ENCODE assay signal across 21 cellular contexts in genomic region chr22:30697975-30698374, GRCh38.
"Had no signal": no experiment of that assay in that cellular context is flagged by ENCODE, and none has a peak within 500 bp of the region (broad histone marks: within the 10 kb centered on the region; RNA-seq: fewer than 3 reads in every experiment).

No MANE protein-coding gene starts in this region.

- H3K79me2 ChIP-seq: hepatocyte had no signal

- H3K9me3 ChIP-seq: colonic mucosa, suprapubic skin, tibial artery, upper lobe of left lung had no signal

- H3K4me3 ChIP-seq: colonic mucosa, hepatocyte, smooth muscle cell, suprapubic skin, tibial artery, upper lobe of left lung had no signal

- H3K27ac ChIP-seq: colonic mucosa, foreskin keratinocyte, hepatocyte, suprapubic skin, tibial artery, upper lobe of left lung had no signal

- ATAC-seq: foreskin keratinocyte; naive thymus-derived CD8-positive, alpha-beta T cell; right cardiac atrium; stimulated activated effector memory CD8-positive, alpha-beta T cell treated with anti-CD3 and anti-CD28 coated beads, Interleukin-12 subunit alpha, Interleukin-12 subunit beta, amount 100 ng/mL, for 72 hours; stimulated activated naive CD8-positive, alpha-beta T cell treated with anti-CD3 and anti-CD28 coated beads, Interleukin-15, Interleukin-2, amounts not matched to agents 100 U/mL and 50 U/mL, for 24 hours had no signal

- FAIRE-seq: endothelial cell of umbilical vein, islet of Langerhans had no signal

- H3K4me1 ChIP-seq: colonic mucosa, foreskin keratinocyte had no signal

- H2AFZ ChIP-seq: hepatocyte had no signal

- H3K36me3 ChIP-seq: colonic mucosa, suprapubic skin, tibial artery, upper lobe of left lung had no signal

- H3K27me3 ChIP-seq: colonic mucosa, suprapubic skin, upper lobe of left lung had no signal

- DNase-seq: caudate nucleus; colonic mucosa; dermis blood vessel endothelial cell; effector CD4-positive, alpha-beta T cell; endodermal cell; foreskin keratinocyte; kidney glomerular epithelial cell; mesendoderm; naive thymus-derived CD8-positive, alpha-beta T cell; right cardiac atrium; stimulated activated CD4-positive, alpha-beta T cell treated with anti-CD3 and anti-CD28 coated beads, Interleukin-4, amount 100 ng/mL, for 1 hour; stimulated activated CD8-positive, alpha-beta memory T cell treated with anti-CD3 and anti-CD28 coated beads, Interleukin-4, amount 100 ng/mL, for 48 hours; stimulated activated naive CD8-positive, alpha-beta T cell treated with anti-CD3 and anti-CD28 coated beads, Interleukin-15, Interleukin-2, amounts not matched to agents 100 U/mL and 50 U/mL, for 24 hours; tibial artery; upper lobe of left lung had no signal

- H3K4me2 ChIP-seq: hepatocyte, smooth muscle cell had no signal
